ENCODE assay signal across 8 cellular contexts in genomic region chr1:34852677-34853217, GRCh38. TPM values are rescaled to one million over a fixed set of nuclear protein-coding genes. Genes with fewer than 3 reads are reported as not detected.
DNase-seq lines count a peak whose midpoint lies in the region; ATAC-seq, FAIRE-seq and TF ChIP-seq lines count a peak whose summit lies in the region.

No MANE protein-coding gene starts in this region.

- FAIRE-seq in H54 (lab: Jason Lieb, UNC), result peak; percentile 97
- FAIRE-seq in RCC 7860 (lab: Jason Lieb, UNC), result peak; percentile 88

- H3K9me3 Mint-ChIP-seq in activated T-cell treated with anti-CD3 and anti-CD28 coated beads, Interleukin-2, amount 50 U/mL, for 72 hours, result no peaks in the 10 kb centered on the region
- no peaks in the 10 kb centered on the region for H3K9me3 Mint-ChIP-seq in nephron

- peak; percentile 100 for TF ChIP-seq CTCF in LNCAP (IDR thresholded peaks at IDR 0.05)
- peak; percentile 84 to 96 (median 90) for TF ChIP-seq CTCF in nephron (IDR thresholded peaks at IDR 0.05; ENCODE audit: unreplicated experiment in 3 of 3)

- no peak overlapping the region for H3K4me3 Mint-ChIP-seq in activated T-cell treated with anti-CD3 and anti-CD28 coated beads, Interleukin-2, amount 50 U/mL, for 72 hours
- no peak overlapping the region for H3K4me3 Mint-ChIP-seq in nephron

- ATAC-seq in activated T-cell treated with anti-CD3 and anti-CD28 coated beads, Interleukin-2, amount 50 U/mL, for 72 hours (replicated peaks in 1 of 2), result peak; percentile 100
- ATAC-seq in stimulated activated naive CD8-positive, alpha-beta T cell treated with anti-CD3 and anti-CD28 coated beads, Interleukin-15, Interleukin-2, amounts not matched to agents 100 U/mL and 50 U/mL, for 24 hours, result peak; percentile 99

- no peak for TF ChIP-seq POLR2A in H54 (IDR thresholded peaks at IDR 0.05; ENCODE audit: low read depth, low read length)

- H3K36me3 Mint-ChIP-seq in activated T-cell treated with anti-CD3 and anti-CD28 coated beads, Interleukin-2, amount 50 U/mL, for 72 hours (ENCODE audit: insufficient read depth in 2 of 2), result peaks cover 2 to 25% of the 10 kb centered on the region in 2 donors
- peaks cover 39% of the 10 kb centered on the region for H3K36me3 Mint-ChIP-seq in nephron (ENCODE audit: low read depth)

- peaks cover 18% of the 10 kb centered on the region for H3K4me1 Mint-ChIP-seq in activated T-cell treated with anti-CD3 and anti-CD28 coated beads, Interleukin-2, amount 50 U/mL, for 72 hours (ENCODE audit: low read depth)
- H3K4me1 Mint-ChIP-seq in nephron, result peaks cover 5% of the 10 kb centered on the region

- H3K27me3 Mint-ChIP-seq in activated T-cell treated with anti-CD3 and anti-CD28 coated beads, Interleukin-2, amount 50 U/mL, for 72 hours (ENCODE audit: low read depth), result no peaks in the 10 kb centered on the region
- no peaks in the 10 kb centered on the region for H3K27me3 Mint-ChIP-seq in nephron (ENCODE audit: low read depth)

- H3K27ac Mint-ChIP-seq in activated T-cell treated with anti-CD3 and anti-CD28 coated beads, Interleukin-2, amount 50 U/mL, for 72 hours, result peak overlapping the region; percentile 12
- peak overlapping the region in 2 of 3 experiments; percentile 6 to 25 for H3K27ac Mint-ChIP-seq in nephron

- DNase-seq in ELF-1 (ENCODE audit: low read depth, low spot score), result peak; percentile 99
- DNase-seq in H54 (ENCODE audit: insufficient read length, low spot score), result peak; percentile 92
- peak; percentile 93 for DNase-seq in RCC 7860 (ENCODE audit: low spot score)
- peak; percentile 91 for DNase-seq in activated T-cell treated with anti-CD3 and anti-CD28 coated beads, Interleukin-2, amount 50 U/mL, for 72 hours
- DNase-seq in fibroblast of peridontal ligament (ENCODE audit: extremely low read depth), result peak; percentile 95
- DNase-seq in stimulated activated naive CD8-positive, alpha-beta T cell treated with anti-CD3 and anti-CD28 coated beads, Interleukin-15, Interleukin-2, amounts not matched to agents 100 U/mL and 50 U/mL, for 24 hours, result peak; percentile 89

RNA-seq across cellular contexts. Expression of gene SMIM12, which starts 6.8 kb away (rescaled TPM):
- 10 to 100 TPM; 50.8 to 52.8 TPM for total RNA-seq in activated T-cell treated with anti-CD3 and anti-CD28 coated beads, Interleukin-2, amount 50 U/mL, for 72 hours

RNA-seq across cellular contexts. Expression of gene GJA4, which starts 59.9 kb away (rescaled TPM):
- total RNA-seq in activated T-cell treated with anti-CD3 and anti-CD28 coated beads, Interleukin-2, amount 50 U/mL, for 72 hours, result under 1 TPM; 0.17 to 0.44 TPM

Comparison
In these comparisons a context has a peak if more than half of its experiments do, and no peak if none do; other contexts are left out.
1. Peak in every context shown above with its lines: DNase-seq and ATAC-seq.